10 cellular contexts compared by ENCODE assay signal in genomic region chr3:184568591-184568917, GRCh38. TPM values are rescaled to one million over a fixed set of nuclear protein-coding genes. Genes with fewer than 3 reads are reported as not detected.
DNase-seq lines count a peak whose midpoint lies in the region; ATAC-seq and TF ChIP-seq lines count a peak whose summit lies in the region.
"Had no signal": no experiment of that assay in that cellular context is flagged by ENCODE, and none has a peak within 500 bp of the region (broad histone marks: within the 10 kb centered on the region; RNA-seq: fewer than 3 reads in every experiment).

No MANE protein-coding gene starts in this region.

- in situ Hi-C loops in mammary epithelial cell (cut with MboI; ENCODE audit: low sequenced_read_pairs in 2 of 2): loop anchor here in 1 of 2 donors (5.0 kb wide), 1 partner anchor 84 kb away; no protein-coding TSS in a partner anchor

- WGBS in mammary epithelial cell (ENCODE audit: low coverage, missing lambda C conversion rate): no CpG with 5 or more reads among the region's 15 CpGs
- 0% methylated on average over 15 of the region's 15 CpGs for WGBS in lower leg skin, 2 donors

- DNase-seq in LNCaP clone FGC (ENCODE audit: low read depth) (no peak), mammary epithelial cell (no peak), lower leg skin (ENCODE audit: low spot score in 2 of 2) (no peak), substantia nigra (lab: John Stamatoyannopoulos, UW) (peak in 1 of 49 donors; percentile 47), SK-N-DZ (ENCODE audit: low spot score) (no peak), epidermal melanocyte (ENCODE audit: insufficient read length, low spot score) (no peak), NCI-H2107 treated with DMSO at 0.1 percent for 48 hours (lab: John Stamatoyannopoulos, UW; ENCODE audit: unreplicated experiment) (no peak)
- DNase-seq: SHP77 treated with DMSO at 0.1 percent for 48 hours had no signal

- H3K79me2 ChIP-seq in mammary epithelial cell (ENCODE audit: insufficient read depth, low read length): peaks cover 84% of the 10 kb centered on the region

- H3K36me3 ChIP-seq in mammary epithelial cell (ENCODE audit: insufficient read depth, low read length): peaks cover 5% of the 10 kb centered on the region

- dilution Hi-C loops in mammary epithelial cell (cut with HindIII; ENCODE audit: low sequenced_read_pairs): no loop called here

- no peaks in the 10 kb centered on the region for H3K27me3 ChIP-seq in mammary epithelial cell (ENCODE audit: insufficient read depth, low read length)

- peak overlapping the region; percentile 55 for H3K9ac ChIP-seq in mammary epithelial cell (ENCODE audit: insufficient read depth, low read length)

- no peak for ATAC-seq in HG03457 (IDR thresholded peaks at IDR 0.05; ENCODE audit: unreplicated experiment)

- H3K4me2 ChIP-seq in mammary epithelial cell (ENCODE audit: insufficient read depth, low read depth, low read length): peak overlapping the region; percentile 88

- TF ChIP-seq CTCF in LNCaP clone FGC (IDR thresholded peaks at IDR 0.05; ENCODE audit: control insufficient read depth, extremely low read depth, insufficient read depth) (no peak), mammary epithelial cell (conservative IDR thresholded peaks at IDR 0.05 in 1 of 2, IDR thresholded peaks at IDR 0.05 in 1 of 2; ENCODE audit: extremely low read depth in 1 of 2, insufficient read depth in 1 of 2, low read depth in 1 of 2, low read length in 2 of 2) (no peak), lower leg skin (IDR thresholded peaks at IDR 0.05) (no peak)

- BruUV-seq in mammary epithelial cell (replicated peaks; lab: Mats Ljungman, UMichigan): no TSS peak

- TF ChIP-seq POLR2A in lower leg skin (IDR thresholded peaks at IDR 0.05): no peak

- intact Hi-C loops in mammary epithelial cell (cut with micrococcal nuclease): loop anchor here (5.0 kb wide), 1 partner anchor 714 kb away; no protein-coding TSS in a partner anchor
- intact Hi-C loops in lower leg skin (cut with DNase I; ENCODE audit: low total_unique reads): no loop called here

- peak overlapping the region; percentile 48 for H3K4me3 ChIP-seq in LNCaP clone FGC (ENCODE audit: low read depth, low read length)
- peak overlapping the region; percentile 5 to 47 (median 44) for H3K4me3 ChIP-seq in mammary epithelial cell (replicated peaks in 1 of 3; ENCODE audit: insufficient read depth in 1 of 3, low read depth in 2 of 3, low read length in 3 of 3)
- H3K4me3 ChIP-seq in lower leg skin (ENCODE audit: low read depth, poor library complexity, severe bottlenecking): peak overlapping the region; percentile 16

- H3K27ac ChIP-seq in mammary epithelial cell (ENCODE audit: insufficient read depth, low read depth, low read length): peak overlapping the region; percentile 35
- H3K27ac ChIP-seq in substantia nigra (ENCODE audit: low read depth, low read length, poor library complexity, severe bottlenecking): peak overlapping the region; percentile 51

- H3K9me3 ChIP-seq in mammary epithelial cell (replicated peaks; ENCODE audit: insufficient read depth, low read length): no peaks in the 10 kb centered on the region

- CTCF ChIA-PET in mammary epithelial cell (lab: Charles Lee; ENCODE audit: low non-redundant PET): no interaction called here

- H3K4me1 ChIP-seq in mammary epithelial cell (ENCODE audit: insufficient read depth, low read length): peaks cover 61% of the 10 kb centered on the region

- peak overlapping the region; percentile 74 for H2AFZ ChIP-seq in mammary epithelial cell (ENCODE audit: low read depth, low read length)

- no peaks in the 10 kb centered on the region for H4K20me1 ChIP-seq in mammary epithelial cell (ENCODE audit: insufficient read depth, low read length)

RNA-seq across cellular contexts. Expression of gene EPHB3, which starts 7.0 kb away (rescaled TPM):
- 10 to 100 TPM; 17.6 to 45.2 TPM for total RNA-seq in mammary epithelial cell
- polyA plus RNA-seq in mammary epithelial cell: 8.2 TPM
- polyA minus RNA-seq in mammary epithelial cell: 16.6 TPM
- total RNA-seq in lower leg skin: 100 to 1,000 TPM in 3 of 4 donors, 10 to 100 TPM in 1; 99.4 to 120 (median 109) TPM
- 12.5 and 12.6 TPM in 2 replicates for polyA plus RNA-seq in SK-N-DZ (2014; cell fraction: cytosol; rRNA removed)
- polyA plus RNA-seq in SK-N-DZ (2014; cell fraction: nucleus; rRNA removed): 13.3 and 15.7 TPM in 2 replicates
- total RNA-seq: pulmonary artery endothelial cell had no signal
